Comparison of ENCODE assay signal across 8 cellular contexts in genomic region chr6:137233561-137234504, GRCh38. TPM values are rescaled to one million over a fixed set of nuclear protein-coding genes. Genes with fewer than 3 reads are reported as not detected.
DNase-seq lines count a peak whose midpoint lies in the region; ATAC-seq, FAIRE-seq and TF ChIP-seq lines count a peak whose summit lies in the region.

No MANE protein-coding gene starts in this region.

- no peak overlapping the region for H2AK5ac ChIP-seq in H1 (ENCODE audit: low read depth, low read length)

- H4K91ac ChIP-seq in H1 (replicated peaks; ENCODE audit: insufficient read length, low read length) = no peak overlapping the region

- H3K23me2 ChIP-seq in H1 (ENCODE audit: low read depth, low read length) = no peaks in the 10 kb centered on the region

- H4K8ac ChIP-seq in H1 (ENCODE audit: extremely low read depth, insufficient read depth, low read length) = no peak overlapping the region

- H2BK5ac ChIP-seq in H1 (ENCODE audit: low read depth, low read length) = no peak overlapping the region

- H3K4me3 Mint-ChIP-seq in neural progenitor cell = no peak overlapping the region

- H2BK20ac ChIP-seq in H1 (ENCODE audit: low read length) = no peak overlapping the region

- no peak overlapping the region for H2BK15ac ChIP-seq in H1 (ENCODE audit: low read length)

- CTCF ChIA-PET in H1 (lab: Charles Lee; ENCODE audit: partially characterized antibody) = interaction anchor here (0.6 to 1.0 kb wide), 3 partner anchors 8 to 710 kb away, joined by 3 to 4 read pairs (median 3); no protein-coding TSS in a partner anchor

- H2AFZ ChIP-seq in H1 (ENCODE audit: low read length) (peak overlapping the region; percentile 71; the same call in 1 of the 2 replicates), neural progenitor cell (replicated peaks) (peak overlapping the region; percentile 68)

- ATAC-seq in GM18498 (IDR thresholded peaks at IDR 0.05; ENCODE audit: unreplicated experiment) = peak; percentile 11
- no peak for ATAC-seq in HG03520 (IDR thresholded peaks at IDR 0.05; ENCODE audit: unreplicated experiment)

- H3K4me3 ChIP-seq in Peyer's patch = no peak overlapping the region
- H3K4me3 ChIP-seq in H1 (ENCODE audit: extremely low read depth in 1 of 4, insufficient read depth in 2 of 4, low read depth in 3 of 4, low read length in 4 of 4) = no peak overlapping the region
- H3K4me3 ChIP-seq in neural progenitor cell = no peak overlapping the region

- no peak for TF ChIP-seq RAD21 in H1 (IDR thresholded peaks at IDR 0.05 in 1 of 2, conservative IDR thresholded peaks at IDR 0.05 in 1 of 2; ENCODE audit: low read depth in 2 of 2, low read length in 2 of 2)

- TF ChIP-seq EP300 in H1 (IDR thresholded peaks at IDR 0.05; ENCODE audit: borderline replicate concordance in 1 of 2, low read depth in 2 of 2, low read length in 2 of 2) = no peak

- no peak overlapping the region for H3K9ac ChIP-seq in H1 (replicated peaks in 1 of 4; ENCODE audit: extremely low read depth in 1 of 4, low read depth in 3 of 4, low read length in 3 of 4)
- H3K9ac ChIP-seq in neural progenitor cell = no peak overlapping the region

- no peak for DNase-seq in Peyer's patch
- no peak for DNase-seq in H1 (ENCODE audit: low read depth in 1 of 2, low spot score in 2 of 2)
- DNase-seq in neural progenitor cell (ENCODE audit: low spot score) = no peak
- DNase-seq in globus pallidus (ENCODE audit: low spot score) = no peak
- DNase-seq in activated CD8-positive, alpha-beta memory T cell treated with anti-CD3 and anti-CD28 coated beads for 24 hours = no peak
- no peak for DNase-seq in stimulated activated CD4-positive, alpha-beta T cell treated with anti-CD3 and anti-CD28 coated beads, Interleukin-2, amount 100 ng/mL, for 24 hours

- no peak overlapping the region for H3K18ac ChIP-seq in H1 (ENCODE audit: extremely low read depth, low read length)

- no peak overlapping the region for H3K23ac ChIP-seq in H1 (ENCODE audit: insufficient read length)

- H3K4me1 ChIP-seq in Peyer's patch (peaks cover 2 to 41% (median 10%) of the 10 kb centered on the region in 4 donors), H1 (replicated peaks in 1 of 4; ENCODE audit: control insufficient read depth in 3 of 4, insufficient read depth in 4 of 4, low read length in 3 of 4) (no peaks in the 10 kb centered on the region), neural progenitor cell (no peaks in the 10 kb centered on the region)

- no peaks in the 10 kb centered on the region for H3K4me1 Mint-ChIP-seq in neural progenitor cell

- POLR2A ChIA-PET in H1 (lab: Charles Lee; ENCODE audit: partially characterized antibody) = no interaction called here

- H3K36me3 ChIP-seq in Peyer's patch (no peaks in the 10 kb centered on the region), H1 (ENCODE audit: control insufficient read depth in 2 of 4, insufficient read depth in 4 of 4, low read length in 3 of 4) (no peaks in the 10 kb centered on the region), neural progenitor cell (no peaks in the 10 kb centered on the region)

- no peak overlapping the region for H3K4me2 ChIP-seq in H1 (ENCODE audit: insufficient read depth in 1 of 2, low read depth in 2 of 2, low read length in 2 of 2)
- H3K4me2 ChIP-seq in neural progenitor cell = no peak overlapping the region

- no peaks in the 10 kb centered on the region for H3K9me3 ChIP-seq in Peyer's patch
- no peaks in the 10 kb centered on the region for H3K9me3 ChIP-seq in H1 (ENCODE audit: insufficient read depth in 2 of 2, low read depth in 1 of 2, low read length in 1 of 2)
- no peaks in the 10 kb centered on the region for H3K9me3 ChIP-seq in neural progenitor cell (ENCODE audit: low read depth)

- no peak for TF ChIP-seq CTCF in Peyer's patch (IDR thresholded peaks at IDR 0.05)
- TF ChIP-seq CTCF in H1 (IDR thresholded peaks at IDR 0.05; ENCODE audit: control extremely low read depth in 1 of 3, insufficient read depth in 1 of 3, low read depth in 1 of 3, low read length in 3 of 3) = no peak
- no peak for TF ChIP-seq CTCF in neural progenitor cell (IDR thresholded peaks at IDR 0.05)

- peaks cover 5% of the 10 kb centered on the region for H3K9me3 Mint-ChIP-seq in neural progenitor cell

- H3K4ac ChIP-seq in H1 (replicated peaks; ENCODE audit: insufficient read length, low read depth, low read length) = no peak overlapping the region

- no peaks in the 10 kb centered on the region for H3F3A ChIP-seq in neural progenitor cell (ENCODE audit: low read depth)

- H3K79me1 ChIP-seq in H1 (ENCODE audit: low read depth, low read length) = no peaks in the 10 kb centered on the region

- no peak overlapping the region for H4K5ac ChIP-seq in H1 (ENCODE audit: insufficient read length, low read depth, low read length)

- no peak overlapping the region for H3K56ac ChIP-seq in H1 (replicated peaks; ENCODE audit: insufficient read length, low read depth, low read length)

- H4K20me1 ChIP-seq in H1 (replicated peaks in 1 of 2; ENCODE audit: control insufficient read depth in 1 of 2, insufficient read depth in 2 of 2, low read length in 2 of 2) = no peaks in the 10 kb centered on the region
- no peaks in the 10 kb centered on the region for H4K20me1 ChIP-seq in neural progenitor cell (ENCODE audit: low read depth)

- FAIRE-seq in H1 (lab: Jason Lieb, UNC) = no peak

- H3K14ac ChIP-seq in H1 (ENCODE audit: insufficient read length) = no peak overlapping the region

- TF ChIP-seq POLR2A in Peyer's patch (IDR thresholded peaks at IDR 0.05) (no peak), H1 (IDR thresholded peaks at IDR 0.05; ENCODE audit: control extremely low read depth in 1 of 2, low read depth in 2 of 2, low read length in 2 of 2) (no peak)

- peak overlapping the region; percentile 45 to 92 (median 66) for H3K27ac ChIP-seq in Peyer's patch
- H3K27ac ChIP-seq in H1 (ENCODE audit: low read depth, low read length) = no peak overlapping the region
- no peak overlapping the region for H3K27ac ChIP-seq in neural progenitor cell

- H2BK120ac ChIP-seq in H1 (replicated peaks; ENCODE audit: low read depth, low read length) = no peak overlapping the region

- H3K27ac Mint-ChIP-seq in neural progenitor cell = no peak overlapping the region

- H3K79me2 ChIP-seq in H1 (ENCODE audit: control insufficient read depth in 1 of 2, insufficient read depth in 2 of 2, low read length in 2 of 2) (no peaks in the 10 kb centered on the region), neural progenitor cell (ENCODE audit: low read depth) (no peaks in the 10 kb centered on the region)

- H3K27me3 Mint-ChIP-seq in neural progenitor cell (ENCODE audit: insufficient read depth, low read depth) = no peaks in the 10 kb centered on the region

- no peaks in the 10 kb centered on the region for H3K36me3 Mint-ChIP-seq in neural progenitor cell

- H3K27me3 ChIP-seq in Peyer's patch (no peaks in the 10 kb centered on the region), H1 (replicated peaks in 1 of 4; ENCODE audit: control insufficient read depth in 3 of 4, extremely low read depth in 1 of 4, insufficient read depth in 3 of 4, low read length in 3 of 4) (no peaks in the 10 kb centered on the region), neural progenitor cell (no peaks in the 10 kb centered on the region)

- no peak overlapping the region for H2BK12ac ChIP-seq in H1 (ENCODE audit: low read depth, low read length)

- WGBS in H1 (ENCODE audit: extremely low coverage in 1 of 2, insufficient coverage in 1 of 2, insufficient read length in 1 of 2, insufficient replicate concordance in 2 of 2, low coverage in 1 of 2, low lambda C conversion rate in 2 of 2, missing lambda C conversion rate in 1 of 2), 2 experiments = 84% methylated on average over 5 of the region's 5 CpGs; no CpG with 5 or more reads in 1 of the 2 experiments

TF ChIP-seq in H1, 55 proteins besides CTCF, POLR2A, EP300 and RAD21:
- TF ChIP-seq SIX5 (IDR thresholded peaks at IDR 0.05; ENCODE audit: low read depth, low read length) = no peak
- no peak for TF ChIP-seq CREB1 (IDR thresholded peaks at IDR 0.05)
- TF ChIP-seq USF2 (IDR thresholded peaks at IDR 0.05; ENCODE audit: low read length) = no peak
- no peak for TF ChIP-seq BACH1 (IDR thresholded peaks at IDR 0.05; ENCODE audit: low read length)
- TF ChIP-seq TAF7 (optimal IDR thresholded peaks at IDR 0.05; ENCODE audit: borderline replicate concordance, low read depth, low read length) = no peak
- TF ChIP-seq GTF2F1 (IDR thresholded peaks at IDR 0.05; ENCODE audit: borderline replicate concordance, low read depth, low read length) = no peak

RNA-seq across cellular contexts. Expression of gene IFNGR1, which starts 14.6 kb away (rescaled TPM):
- total RNA-seq in Peyer's patch = 100 to 1,000 TPM in 1 of 4 donors, 10 to 100 TPM in 3; 44.6 to 136 (median 75.6) TPM
- 20.9 and 21.9 TPM in 2 replicates for total RNA-seq in H1 (2021; fragmentation: NEBNext Ultra II Directional; extraction: Animal tissue kit (Norgen Biotek cat#: 25700))
- polyA plus RNA-seq in H1 (2011; rRNA removed) = 6.6 and 9.7 TPM in 2 replicates
- polyA plus RNA-seq in H1 (2011; cell fraction: cytosol; rRNA removed) = 13.2 TPM
- 18.1 TPM for polyA plus RNA-seq in H1 (2011; cell fraction: nucleus; rRNA removed)
- polyA plus RNA-seq in H1 (2012, experiment 1 of 2) = 18.8 to 22.2 TPM (median 20.2 TPM) in 4 replicates
- polyA plus RNA-seq in H1 (2012, experiment 2 of 2) = 2.7 TPM
- 29.2 TPM for polyA plus RNA-seq in H1 (2013, experiment 1 of 2)
- 34.3 TPM for polyA plus RNA-seq in H1 (2013, experiment 2 of 2)
- 9.6 and 15.1 TPM in 2 replicates for polyA minus RNA-seq in H1 (2011; rRNA and poly(A)+ RNA removed)
- 11.4 TPM for polyA minus RNA-seq in H1 (2011; cell fraction: cytosol; rRNA and poly(A)+ RNA removed)
- polyA minus RNA-seq in H1 (2011; cell fraction: nucleus; rRNA and poly(A)+ RNA removed) = 21.1 TPM
- 22.7 and 34.0 TPM in 2 replicates for total RNA-seq in neural progenitor cell (ENCODE audit: low replicate concordance)

Comparison
In these comparisons a context has a peak if more than half of its experiments do, and no peak if none do; other contexts are left out.
1. H3K27ac ChIP-seq: peak in Peyer's patch (4 of 4); none in H1 (single experiment) and neural progenitor cell (single experiment).